Comparison of ENCODE assay signal across 14 cellular contexts in genomic region chr13:67383358-67383757, GRCh38.
DNase-seq lines count a peak whose midpoint lies in the region; ATAC-seq and TF ChIP-seq lines count a peak whose summit lies in the region.
"Had no signal": no experiment of that assay in that cellular context is flagged by ENCODE, and none has a peak within 500 bp of the region (broad histone marks: within the 10 kb centered on the region; RNA-seq: fewer than 3 reads in every experiment).

No MANE protein-coding gene starts in this region.

- H3K9me3 ChIP-seq in left lung (peaks cover 0 to 4% of the 10 kb centered on the region in 2 donors), PC-9 (ENCODE audit: insufficient read depth, low read depth) (no peaks in the 10 kb centered on the region)
- H3K9me3 ChIP-seq: gastroesophageal sphincter, Peyer's patch had no signal

- H3K36me3 ChIP-seq in left lung (no peaks in the 10 kb centered on the region), PC-9 (ENCODE audit: low read depth) (no peaks in the 10 kb centered on the region)
- H3K36me3 ChIP-seq: gastroesophageal sphincter, Peyer's patch had no signal

- no peak overlapping the region for H3K4me3 ChIP-seq in epithelial cell of esophagus (ENCODE audit: low read length)
- no peak overlapping the region for H3K4me3 ChIP-seq in retinal pigment epithelial cell (ENCODE audit: low read length)
- no peak overlapping the region for H3K4me3 ChIP-seq in left lung
- H3K4me3 ChIP-seq in PC-9 = no peak overlapping the region
- H3K4me3 ChIP-seq: gastroesophageal sphincter, Peyer's patch had no signal

- no peak overlapping the region for H3K27ac ChIP-seq in left lung
- H3K27ac ChIP-seq in PC-9 = no peak overlapping the region
- H3K27ac ChIP-seq: gastroesophageal sphincter, Peyer's patch had no signal

- H4K20me1 ChIP-seq in PC-9 (ENCODE audit: insufficient read depth) = no peaks in the 10 kb centered on the region

- H3K36me3 Mint-ChIP-seq in activated CD8-positive, alpha-beta T cell treated with anti-CD3 and anti-CD28 coated beads for 36 hours (ENCODE audit: low read depth) = no peaks in the 10 kb centered on the region

- no peaks in the 10 kb centered on the region for H3K4me1 Mint-ChIP-seq in activated CD8-positive, alpha-beta T cell treated with anti-CD3 and anti-CD28 coated beads for 36 hours (ENCODE audit: low read depth)
- H3K4me1 Mint-ChIP-seq: activated CD4-positive, alpha-beta T cell treated with anti-CD3 and anti-CD28 coated beads, Interleukin-2, amount 10 ng/mL, durations not matched to agents 24 days and 14 days had no signal

- intact Hi-C loops in left lung (cut with DNase I) = no loop called here
- intact Hi-C loops in PC-9 (cut with micrococcal nuclease; ENCODE audit: unreplicated experiment) = no loop called here
- intact Hi-C loops in activated CD8-positive, alpha-beta T cell treated with anti-CD3 and anti-CD28 coated beads for 36 hours (cut with micrococcal nuclease) = no loop called here

- peak; percentile 1 for DNase-seq in SIG-M5 treated with dmso at 0.1 percent for 504 hours (lab: John Stamatoyannopoulos, UW; ENCODE audit: unreplicated experiment)
- DNase-seq in SIG-M5 (lab: John Stamatoyannopoulos, UW) = no peak
- DNase-seq in NCI-H2029 (lab: John Stamatoyannopoulos, UW) = peak; percentile 48
- peak; percentile 3 for DNase-seq in epithelial cell of esophagus (ENCODE audit: low read depth)
- peak; percentile 62 for DNase-seq in retinal pigment epithelial cell (ENCODE audit: low read depth)
- no peak for DNase-seq in left lung
- DNase-seq in PC-9 = no peak
- no peak for DNase-seq in activated CD8-positive, alpha-beta T cell treated with anti-CD3 and anti-CD28 coated beads for 36 hours
- DNase-seq: activated CD4-positive, alpha-beta T cell treated with anti-CD3 and anti-CD28 coated beads, Interleukin-2, amount 10 ng/mL, durations not matched to agents 24 days and 14 days; anterior cingulate cortex; effector CD4-positive, alpha-beta T cell; Peyer's patch; stimulated activated CD4-positive, alpha-beta T cell treated with anti-CD3 and anti-CD28 coated beads, Interleukin-4, amount 100 ng/mL, for 1 hour had no signal

- no peaks in the 10 kb centered on the region for H3K79me2 ChIP-seq in PC-9 (ENCODE audit: low read depth)

- H3K9me3 Mint-ChIP-seq in activated CD8-positive, alpha-beta T cell treated with anti-CD3 and anti-CD28 coated beads for 36 hours = no peaks in the 10 kb centered on the region
- H3K9me3 Mint-ChIP-seq: activated CD4-positive, alpha-beta T cell treated with anti-CD3 and anti-CD28 coated beads, Interleukin-2, amount 10 ng/mL, durations not matched to agents 24 days and 14 days had no signal

- H3F3A ChIP-seq in PC-9 (ENCODE audit: insufficient read depth, low read depth) = no peaks in the 10 kb centered on the region

- no peak for ATAC-seq in left lung
- ATAC-seq in activated CD8-positive, alpha-beta T cell treated with anti-CD3 and anti-CD28 coated beads for 36 hours = no peak
- ATAC-seq: gastroesophageal sphincter had no signal

- POLR2A ChIA-PET in PC-9 (lab: Charles Lee; ENCODE audit: unreplicated experiment) = no interaction called here
- POLR2A ChIA-PET in activated CD8-positive, alpha-beta T cell treated with anti-CD3 and anti-CD28 coated beads for 36 hours (lab: Charles Lee) = no interaction called here

- CTCF ChIA-PET in PC-9 (lab: Charles Lee) = no interaction called here
- CTCF ChIA-PET in activated CD8-positive, alpha-beta T cell treated with anti-CD3 and anti-CD28 coated beads for 36 hours (lab: Charles Lee) = no interaction called here

- no peak overlapping the region for H2AFZ ChIP-seq in PC-9

- H3K4me3 Mint-ChIP-seq in activated CD8-positive, alpha-beta T cell treated with anti-CD3 and anti-CD28 coated beads for 36 hours = no peak overlapping the region
- H3K4me3 Mint-ChIP-seq: activated CD4-positive, alpha-beta T cell treated with anti-CD3 and anti-CD28 coated beads, Interleukin-2, amount 10 ng/mL, durations not matched to agents 24 days and 14 days had no signal

- H3K27me3 ChIP-seq in left lung = no peaks in the 10 kb centered on the region
- no peaks in the 10 kb centered on the region for H3K27me3 ChIP-seq in PC-9 (ENCODE audit: insufficient read depth, low read depth)
- H3K27me3 ChIP-seq: gastroesophageal sphincter, Peyer's patch had no signal

- no peaks in the 10 kb centered on the region for H3K27me3 Mint-ChIP-seq in activated CD8-positive, alpha-beta T cell treated with anti-CD3 and anti-CD28 coated beads for 36 hours
- H3K27me3 Mint-ChIP-seq: activated CD4-positive, alpha-beta T cell treated with anti-CD3 and anti-CD28 coated beads, Interleukin-2, amount 10 ng/mL, durations not matched to agents 24 days and 14 days had no signal

- H3K4me2 ChIP-seq in PC-9 = no peak overlapping the region

- no TSS peak for BruUV-seq in PC-9 (replicated peaks; lab: Mats Ljungman, UMichigan)

- no peaks in the 10 kb centered on the region for H3K4me1 ChIP-seq in left lung
- H3K4me1 ChIP-seq in PC-9 (replicated peaks; ENCODE audit: insufficient read depth) = no peaks in the 10 kb centered on the region
- H3K4me1 ChIP-seq: gastroesophageal sphincter, Peyer's patch had no signal

- TF ChIP-seq CTCF in epithelial cell of esophagus (IDR thresholded peaks at IDR 0.05; ENCODE audit: insufficient read depth, low read depth, low read length, missing control alignments) (no peak), retinal pigment epithelial cell (conservative IDR thresholded peaks at IDR 0.05; ENCODE audit: low read depth, low read length) (no peak), left lung (IDR thresholded peaks at IDR 0.05) (no peak), PC-9 (conservative IDR thresholded peaks at IDR 0.05) (no peak)
- no peak for TF ChIP-seq CTCF in activated CD8-positive, alpha-beta T cell treated with anti-CD3 and anti-CD28 coated beads for 36 hours (IDR thresholded peaks at IDR 0.05)

- no peaks in the 10 kb centered on the region for H3K9me2 ChIP-seq in PC-9 (ENCODE audit: insufficient read depth)

- H3K27ac Mint-ChIP-seq in activated CD8-positive, alpha-beta T cell treated with anti-CD3 and anti-CD28 coated beads for 36 hours = no peak overlapping the region
- H3K27ac Mint-ChIP-seq: activated CD4-positive, alpha-beta T cell treated with anti-CD3 and anti-CD28 coated beads, Interleukin-2, amount 10 ng/mL, durations not matched to agents 24 days and 14 days had no signal

Comparison
In these comparisons a context has a peak if more than half of its experiments do, and no peak if none do; other contexts are left out.
1. DNase-seq: peak in SIG-M5 treated with dmso at 0.1 percent for 504 hours (single experiment), NCI-H2029 (single experiment), epithelial cell of esophagus (single experiment) and retinal pigment epithelial cell (single experiment); none in SIG-M5 (single experiment), left lung (0 of 2), PC-9 (0 of 2) and activated CD8-positive, alpha-beta T cell treated with anti-CD3 and anti-CD28 coated beads for 36 hours (single experiment).